In genomic region chr3:172097585-172097984, GRCh38 we compare ENCODE assay signal across 21 cellular contexts. TPM values are rescaled to one million over a fixed set of nuclear protein-coding genes. Genes with fewer than 3 reads are reported as not detected.
A peak's percentile ranks its signal among the peaks of the same experiment; 100 is the strongest.
DNase-seq lines count a peak whose midpoint lies in the region; ATAC-seq and TF ChIP-seq lines count a peak whose summit lies in the region.
"Had no signal": no experiment of that assay in that cellular context is flagged by ENCODE, and none has a peak within 500 bp of the region (broad histone marks: within the 10 kb centered on the region; RNA-seq: fewer than 3 reads in every experiment).

No MANE protein-coding gene starts in this region.

- H3K9ac ChIP-seq in subcutaneous abdominal adipose tissue (ENCODE audit: low read length in 5 of 5): no peak overlapping the region
- H3K9ac ChIP-seq: BLaER1 had no signal

- ATAC-seq in Panc1 (no peak), left lung (no peak)
- ATAC-seq: effector memory CD8-positive, alpha-beta T cell had no signal

- TF ChIP-seq CTCF in Panc1 (IDR thresholded peaks at IDR 0.05): no peak
- no peak for TF ChIP-seq CTCF in left lung (IDR thresholded peaks at IDR 0.05)

- H3K4me3 ChIP-seq in Panc1 (ENCODE audit: low read depth in 2 of 2, low read length in 2 of 2): no peak overlapping the region
- H3K4me3 ChIP-seq in left lung: no peak overlapping the region
- H3K4me3 ChIP-seq in subcutaneous abdominal adipose tissue (ENCODE audit: low read depth in 1 of 5, low read length in 5 of 5): no peak overlapping the region
- H3K4me3 ChIP-seq: BLaER1, thyroid gland had no signal

- H3K36me3 Mint-ChIP-seq in activated CD4-positive, alpha-beta T cell treated with anti-CD3 and anti-CD28 coated beads, Interleukin-2, amount 10 ng/mL, durations not matched to agents 7 days and 5 days (ENCODE audit: low read depth): peaks cover 15% of the 10 kb centered on the region

- no peaks in the 10 kb centered on the region for H3K27me3 ChIP-seq in Panc1 (ENCODE audit: control insufficient read depth, insufficient read depth, low read length)
- no peaks in the 10 kb centered on the region for H3K27me3 ChIP-seq in left lung
- H3K27me3 ChIP-seq in subcutaneous abdominal adipose tissue (ENCODE audit: control insufficient read depth in 5 of 5, insufficient read depth in 4 of 5, low read length in 5 of 5): no peaks in the 10 kb centered on the region
- H3K27me3 ChIP-seq: BLaER1, thyroid gland had no signal

- no TSS peak for BruUV-seq in Panc1 (replicated peaks; lab: Mats Ljungman, UMichigan)

- H3K36me3 ChIP-seq in Panc1 (ENCODE audit: control insufficient read depth, insufficient read depth, low read length) (no peaks in the 10 kb centered on the region), left lung (no peaks in the 10 kb centered on the region), subcutaneous abdominal adipose tissue (ENCODE audit: control insufficient read depth in 5 of 5, insufficient read depth in 5 of 5, low read length in 5 of 5) (peaks cover 0 to 3% (median 0%) of the 10 kb centered on the region in 5 donors)
- H3K36me3 ChIP-seq: thyroid gland had no signal

- in situ Hi-C loops in Panc1 (cut with HindIII; ENCODE audit: low pct_unique_long_range_greater_than_20kb, low sequenced_read_pairs): no loop called here

- POLR2A ChIA-PET in Panc1 (lab: Charles Lee): interaction anchor here (0.6 kb wide), 1 partner anchor 371 kb away, joined by 5 read pairs; no protein-coding TSS in a partner anchor
- POLR2A ChIA-PET in activated CD4-positive, alpha-beta T cell treated with anti-CD3 and anti-CD28 coated beads, Interleukin-2, amount 10 ng/mL, durations not matched to agents 7 days and 5 days (lab: Charles Lee): no interaction called here

- peaks cover 5% of the 10 kb centered on the region for H3K27me3 Mint-ChIP-seq in activated CD4-positive, alpha-beta T cell treated with anti-CD3 and anti-CD28 coated beads, Interleukin-2, amount 10 ng/mL, durations not matched to agents 7 days and 5 days
- H3K27me3 Mint-ChIP-seq: central memory CD8-positive, alpha-beta T cell; effector memory CD8-positive, alpha-beta T cell had no signal

- DNase-seq in NOMO-1 (lab: John Stamatoyannopoulos, UW; ENCODE audit: unreplicated experiment in 2 of 2) (peak; percentile 20 to 80), NOMO-1 treated with dmso at 0.1 percent for 144 hours (lab: John Stamatoyannopoulos, UW; ENCODE audit: unreplicated experiment) (no peak), Panc1 (ENCODE audit: low read depth, low spot score) (no peak), left lung (no peak), HUDEP-2 (lab: John Stamatoyannopoulos, UW; ENCODE audit: unreplicated experiment in 76 of 76) (no peak), NCI-H2196 (lab: John Stamatoyannopoulos, UW; ENCODE audit: unreplicated experiment) (no peak)
- DNase-seq in activated CD4-positive, alpha-beta T cell treated with anti-CD3 and anti-CD28 coated beads, Interleukin-2, amount 10 ng/mL, durations not matched to agents 7 days and 5 days: no peak
- DNase-seq: 8988T; activated CD4-positive, CD25-positive, alpha-beta regulatory T cell; effector memory CD8-positive, alpha-beta T cell; hippocampal formation; kidney glomerular epithelial cell; NCI-H1092 treated with DMSO at 0.1 percent for 48 hours; occipital lobe; SHP77 treated with DMSO at 0.1 percent for 48 hours; T-helper 2 cell; thyroid gland had no signal

- H3K27ac Mint-ChIP-seq in activated CD4-positive, alpha-beta T cell treated with anti-CD3 and anti-CD28 coated beads, Interleukin-2, amount 10 ng/mL, durations not matched to agents 7 days and 5 days: no peak overlapping the region
- H3K27ac Mint-ChIP-seq: activated T-helper 2 cell treated with anti-CD3 and anti-CD28 coated beads, Interferon-gamma antibody, Interleukin-2, Interleukin-4, amounts not matched to agents 10 μg/mL and 5 μg/mL and 100 μg/mL, durations not matched to agents 14 hours and 24 hours and 36 hours; effector memory CD8-positive, alpha-beta T cell had no signal

- peaks cover 80% of the 10 kb centered on the region for H3K4me1 ChIP-seq in Panc1 (ENCODE audit: control insufficient read depth, insufficient read depth, low read length)
- peaks cover 41 to 76% of the 10 kb centered on the region in 2 donors for H3K4me1 ChIP-seq in left lung
- peaks cover 0 to 47% (median 36%) of the 10 kb centered on the region in 5 donors for H3K4me1 ChIP-seq in subcutaneous abdominal adipose tissue (ENCODE audit: control insufficient read depth in 5 of 5, insufficient read depth in 5 of 5, low read length in 5 of 5)

- H3K27ac ChIP-seq in Panc1 (ENCODE audit: low read length) (peak overlapping the region; percentile 71), left lung (peak overlapping the region; percentile 37 to 39), subcutaneous abdominal adipose tissue (ENCODE audit: low read depth, low read length) (peak overlapping the region; percentile 63)
- H3K27ac ChIP-seq: BLaER1 had no signal

- intact Hi-C loops in Panc1 (cut with micrococcal nuclease; ENCODE audit: unreplicated experiment) (no loop called here), left lung (cut with DNase I) (no loop called here)

- CTCF ChIA-PET in Panc1 (lab: Charles Lee): no interaction called here
- CTCF ChIA-PET in activated CD4-positive, alpha-beta T cell treated with anti-CD3 and anti-CD28 coated beads, Interleukin-2, amount 10 ng/mL, durations not matched to agents 7 days and 5 days (lab: Charles Lee): no interaction called here

- H3K9me3 ChIP-seq in Panc1 (ENCODE audit: control insufficient read depth, insufficient read depth, low read depth, low read length) (no peaks in the 10 kb centered on the region), left lung (peaks cover 0 to 7% of the 10 kb centered on the region in 2 donors), subcutaneous abdominal adipose tissue (ENCODE audit: control insufficient read depth in 5 of 5, low read length in 5 of 5) (peaks cover 0 to 5% (median 0%) of the 10 kb centered on the region in 5 donors)
- H3K9me3 ChIP-seq: thyroid gland had no signal

- no peaks in the 10 kb centered on the region for H3K9me3 Mint-ChIP-seq in activated CD4-positive, alpha-beta T cell treated with anti-CD3 and anti-CD28 coated beads, Interleukin-2, amount 10 ng/mL, durations not matched to agents 7 days and 5 days
- H3K9me3 Mint-ChIP-seq: activated T-helper 2 cell treated with anti-CD3 and anti-CD28 coated beads, Interferon-gamma antibody, Interleukin-2, Interleukin-4, amounts not matched to agents 10 μg/mL and 5 μg/mL and 100 μg/mL, durations not matched to agents 14 hours and 24 hours and 36 hours; central memory CD8-positive, alpha-beta T cell; effector memory CD8-positive, alpha-beta T cell had no signal

- H3K4me3 Mint-ChIP-seq in activated CD4-positive, alpha-beta T cell treated with anti-CD3 and anti-CD28 coated beads, Interleukin-2, amount 10 ng/mL, durations not matched to agents 7 days and 5 days: no peak overlapping the region
- H3K4me3 Mint-ChIP-seq: central memory CD8-positive, alpha-beta T cell; effector memory CD8-positive, alpha-beta T cell had no signal

- peaks cover 51% of the 10 kb centered on the region for H3K4me1 Mint-ChIP-seq in activated CD4-positive, alpha-beta T cell treated with anti-CD3 and anti-CD28 coated beads, Interleukin-2, amount 10 ng/mL, durations not matched to agents 7 days and 5 days

RNA-seq across cellular contexts. Expression of gene FNDC3B, which starts 58.2 kb away (rescaled TPM):
- total RNA-seq in Panc1 (2021; ENCODE audit: unreplicated experiment) (173 TPM), left lung (100 to 1,000 TPM; 182 to 185 TPM)
- 49.1 TPM for polyA plus RNA-seq in Panc1 (2012; ENCODE audit: insufficient read length)
- 10 to 100 TPM; 13.4 to 15.3 TPM for total RNA-seq in activated CD4-positive, alpha-beta T cell treated with anti-CD3 and anti-CD28 coated beads, Interleukin-2, amount 10 ng/mL, durations not matched to agents 7 days and 5 days

Comparison
In these comparisons a context has a peak if more than half of its experiments do, and no peak if none do; other contexts are left out.
1. DNase-seq: peak in NOMO-1 (2 of 2); none in NOMO-1 treated with dmso at 0.1 percent for 144 hours (single experiment), Panc1 (single experiment), left lung (0 of 2), HUDEP-2 (0 of 76), NCI-H2196 (single experiment) and activated CD4-positive, alpha-beta T cell treated with anti-CD3 and anti-CD28 coated beads, Interleukin-2, amount 10 ng/mL, durations not matched to agents 7 days and 5 days (single experiment).
2. RNA of gene FNDC3B, which starts 58.2 kb away (total RNA-seq): 182 to 185 TPM in left lung and 173 TPM in Panc1 (single experiment); 13.4 to 15.3 TPM in activated CD4-positive, alpha-beta T cell treated with anti-CD3 and anti-CD28 coated beads, Interleukin-2, amount 10 ng/mL, durations not matched to agents 7 days and 5 days; every median in the first group is over 10 times any median in the second.
3. Peak in every context shown above with its lines, with median percentiles within 50 percentile points of each other: H3K27ac ChIP-seq.